18 cellular contexts compared by ENCODE assay signal in genomic region chr11:63598556-63598955, GRCh38. TPM values are rescaled to one million over a fixed set of nuclear protein-coding genes. Genes with fewer than 3 reads are reported as not detected.
DNase-seq lines count a peak whose midpoint lies in the region; ATAC-seq, FAIRE-seq and TF ChIP-seq lines count a peak whose summit lies in the region.
"Had no signal": no experiment of that assay in that cellular context is flagged by ENCODE, and none has a peak within 500 bp of the region (broad histone marks: within the 10 kb centered on the region; RNA-seq: fewer than 3 reads in every experiment).

No MANE protein-coding gene starts in this region.

- no peaks in the 10 kb centered on the region for H3K27me3 ChIP-seq in dorsolateral prefrontal cortex

- no peaks in the 10 kb centered on the region for H3K9me3 Mint-ChIP-seq in activated naive CD4-positive, alpha-beta T cell treated with anti-CD3 and anti-CD28 coated beads, Interleukin-2, amount 50 U/mL, for 24 hours
- H3K9me3 Mint-ChIP-seq in activated naive CD4-positive, alpha-beta T cell treated with anti-CD3 and anti-CD28 coated beads for 36 hours, result no peaks in the 10 kb centered on the region

- CTCF ChIA-PET in activated naive CD4-positive, alpha-beta T cell treated with anti-CD3 and anti-CD28 coated beads for 36 hours (lab: Charles Lee), result no interaction called here

- peaks cover 5% of the 10 kb centered on the region for H3K4me1 Mint-ChIP-seq in activated naive CD4-positive, alpha-beta T cell treated with anti-CD3 and anti-CD28 coated beads, Interleukin-2, amount 50 U/mL, for 24 hours
- H3K4me1 Mint-ChIP-seq in activated naive CD4-positive, alpha-beta T cell treated with anti-CD3 and anti-CD28 coated beads for 36 hours (ENCODE audit: low read depth), result peaks cover 2% of the 10 kb centered on the region

- peak; percentile 77 for FAIRE-seq in urothelium cell line (lab: Jason Lieb, UNC)
- FAIRE-seq: GM12878, GM18507 had no signal

- peak overlapping the region; percentile 6 for H3K27ac Mint-ChIP-seq in activated naive CD4-positive, alpha-beta T cell treated with anti-CD3 and anti-CD28 coated beads, Interleukin-2, amount 50 U/mL, for 24 hours
- H3K27ac Mint-ChIP-seq in activated naive CD4-positive, alpha-beta T cell treated with anti-CD3 and anti-CD28 coated beads for 36 hours, result no peak overlapping the region

- peaks cover 2% of the 10 kb centered on the region for H3K36me3 Mint-ChIP-seq in activated naive CD4-positive, alpha-beta T cell treated with anti-CD3 and anti-CD28 coated beads, Interleukin-2, amount 50 U/mL, for 24 hours
- H3K36me3 Mint-ChIP-seq in activated naive CD4-positive, alpha-beta T cell treated with anti-CD3 and anti-CD28 coated beads for 36 hours (ENCODE audit: low read depth), result no peaks in the 10 kb centered on the region

- no peak for TF ChIP-seq CTCF in dorsolateral prefrontal cortex (IDR thresholded peaks at IDR 0.05 in 54 of 56, conservative IDR thresholded peaks at IDR 0.05 in 2 of 56; ENCODE audit: low read depth in 1 of 56, partially characterized antibody in 56 of 56)

- H3K27me3 Mint-ChIP-seq in activated naive CD4-positive, alpha-beta T cell treated with anti-CD3 and anti-CD28 coated beads, Interleukin-2, amount 50 U/mL, for 24 hours, result no peaks in the 10 kb centered on the region
- no peaks in the 10 kb centered on the region for H3K27me3 Mint-ChIP-seq in activated naive CD4-positive, alpha-beta T cell treated with anti-CD3 and anti-CD28 coated beads for 36 hours (ENCODE audit: low read depth)

- DNase-seq in activated naive CD4-positive, alpha-beta T cell treated with anti-CD3 and anti-CD28 coated beads for 36 hours, result no peak
- DNase-seq in dorsolateral prefrontal cortex (no peak), posterior vena cava (ENCODE audit: low spot score) (peak; percentile 59), urothelium cell line (ENCODE audit: low spot score) (no peak), NCI-H226 (no peak), iPS-NIHi11 (ENCODE audit: low spot score) (no peak)
- DNase-seq: DMS 273 treated with DMSO at 0.1 percent for 48 hours, GDM1, NCI-H1048, NCI-H146, NCI-H2081 treated with DMSO at 0.1 percent for 48 hours, NCI-H524, SHP77 had no signal

- intact Hi-C loops in activated naive CD4-positive, alpha-beta T cell treated with anti-CD3 and anti-CD28 coated beads for 36 hours (cut with micrococcal nuclease), result no loop called here
- intact Hi-C loops in dorsolateral prefrontal cortex (cut with DNase I), result no loop called here
- intact Hi-C loops in posterior vena cava (cut with DNase I), result loop anchor here in 1 of 2 donors (5.0 kb wide), 1 partner anchor 769 kb away; no protein-coding TSS in a partner anchor

- no peak overlapping the region for H3K4me3 Mint-ChIP-seq in activated naive CD4-positive, alpha-beta T cell treated with anti-CD3 and anti-CD28 coated beads, Interleukin-2, amount 50 U/mL, for 24 hours
- no peak overlapping the region for H3K4me3 Mint-ChIP-seq in activated naive CD4-positive, alpha-beta T cell treated with anti-CD3 and anti-CD28 coated beads for 36 hours

- ATAC-seq in GM19397 (IDR thresholded peaks at IDR 0.05; ENCODE audit: unreplicated experiment), result no peak
- ATAC-seq: GM12878 had no signal

- H3K27ac ChIP-seq in dorsolateral prefrontal cortex, result peak overlapping the region; percentile 15 to 100 (median 97)
- H3K27ac ChIP-seq: KMS-11 had no signal

- peak overlapping the region in 4 of 59 donors; percentile 25 to 44 (median 35) for H3K4me3 ChIP-seq in dorsolateral prefrontal cortex
- H3K4me3 ChIP-seq: GM12878 had no signal

RNA-seq across cellular contexts. Expression of gene PLAAT3, which starts 15.7 kb away (rescaled TPM):
- total RNA-seq in activated naive CD4-positive, alpha-beta T cell treated with anti-CD3 and anti-CD28 coated beads for 36 hours, result 1 to 10 TPM; 3.5 to 3.7 TPM
- total RNA-seq in dorsolateral prefrontal cortex (100 to 1,000 TPM in 100 of 120 experiments, 10 to 100 TPM in 20; 68.4 to 465 (median 140) TPM), posterior vena cava (10 to 100 TPM; 31.8 to 42.4 TPM)

RNA-seq across cellular contexts. Expression of gene PLAAT2, which starts 35.4 kb away (rescaled TPM):
- not detected for total RNA-seq in activated naive CD4-positive, alpha-beta T cell treated with anti-CD3 and anti-CD28 coated beads for 36 hours
- total RNA-seq in dorsolateral prefrontal cortex (1 to 10 TPM in 9 of 120 experiments, under 1 TPM in 13, not detected in 98; 0.64 to 1.7 (median 0.90) TPM), posterior vena cava (not detected)

Comparison
In these comparisons a context has a peak if more than half of its experiments do, and no peak if none do; other contexts are left out.
1. RNA of gene PLAAT3, which starts 15.7 kb away (total RNA-seq): 68.4 to 465 TPM in dorsolateral prefrontal cortex and 31.8 to 42.4 TPM in posterior vena cava; 3.5 to 3.7 TPM in activated naive CD4-positive, alpha-beta T cell treated with anti-CD3 and anti-CD28 coated beads for 36 hours; every median in the first group is over 4 times any median in the second.